ENCODE assay signal across 8 cellular contexts in the genomic region with DNA sequence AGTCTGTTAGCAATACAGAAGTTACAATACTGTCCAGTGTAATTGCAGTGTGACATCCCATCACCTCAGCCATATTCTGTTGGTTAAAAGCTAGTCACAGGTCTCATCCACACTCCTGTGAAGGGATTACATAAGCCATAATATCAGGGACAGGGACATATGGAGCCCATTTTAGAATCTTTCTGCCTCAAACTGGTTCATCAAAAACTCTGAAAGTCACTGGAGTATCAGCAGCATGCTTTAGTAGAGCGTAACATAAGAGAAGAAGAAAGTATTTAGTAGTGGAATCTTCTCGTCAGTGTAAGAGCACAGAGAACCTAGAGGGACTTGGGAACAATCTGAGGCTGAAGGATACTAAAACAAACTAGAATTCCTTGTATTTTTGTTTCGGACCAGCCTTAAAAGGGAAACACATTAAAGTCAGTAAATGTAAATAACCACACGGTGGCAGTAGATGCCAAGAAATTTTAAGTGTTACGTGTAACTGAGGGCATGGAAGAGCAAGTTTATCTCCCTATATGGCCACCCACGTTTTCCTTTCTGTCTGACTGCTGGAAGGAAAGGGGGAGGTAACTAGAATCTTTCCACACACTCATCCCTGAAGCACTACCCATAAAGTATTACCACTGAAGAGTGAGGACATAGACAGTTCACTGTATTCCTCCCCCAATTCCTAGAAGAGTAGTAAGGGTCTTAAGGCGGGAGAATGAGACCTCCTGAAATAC. TPM values are rescaled to one million over a fixed set of nuclear protein-coding genes. Genes with fewer than 3 reads are reported as not detected.
DNase-seq lines count a peak whose midpoint lies in the region; ATAC-seq and TF ChIP-seq lines count a peak whose summit lies in the region.

No MANE protein-coding gene starts in this region.

- no peaks in the 10 kb centered on the region for H3K9me1 ChIP-seq in IMR-90 (ENCODE audit: insufficient read depth, low read length)

- no peak for TF ChIP-seq POLR2A in IMR-90 (IDR thresholded peaks at IDR 0.05; ENCODE audit: low read depth, low read length)

- H3K18ac ChIP-seq in IMR-90 (ENCODE audit: low read depth, low read length), result peak overlapping the region; percentile 80; the same call in 1 of the 2 replicates

- H3K36me3 ChIP-seq in GM23248 (ENCODE audit: low read depth), result no peaks in the 10 kb centered on the region
- H3K36me3 ChIP-seq in IMR-90 (ENCODE audit: control insufficient read depth, insufficient read depth, low read length), result no peaks in the 10 kb centered on the region

- H2AFZ ChIP-seq in GM23248 (peak overlapping the region; percentile 87), IMR-90 (replicated peaks; ENCODE audit: low read length, poor library complexity) (peak overlapping the region; percentile 73)

- TF ChIP-seq RAD21 in IMR-90 (IDR thresholded peaks at IDR 0.05; ENCODE audit: low read length), result peak; percentile 88

- H3K79me1 ChIP-seq in IMR-90 (ENCODE audit: low read depth in 1 of 2, low read length in 2 of 2), result no peaks in the 10 kb centered on the region

- H3K56ac ChIP-seq in IMR-90 (ENCODE audit: extremely low read depth, insufficient read depth, low read length), result peak overlapping the region; percentile 35; the same call in 1 of the 2 replicates

- H3K9ac ChIP-seq in GM23248 (peak overlapping the region; percentile 63), IMR-90 (ENCODE audit: low read depth, low read length) (peak overlapping the region; percentile 70; the same call in 1 of the 2 replicates)

- peak overlapping the region; percentile 88 for H2BK120ac ChIP-seq in IMR-90 (ENCODE audit: low read depth, low read length)

- no peaks in the 10 kb centered on the region for H4K20me1 ChIP-seq in GM23248 (ENCODE audit: insufficient read depth)
- no peaks in the 10 kb centered on the region for H4K20me1 ChIP-seq in IMR-90 (ENCODE audit: insufficient read depth, low read length)

- H3K4me1 ChIP-seq in GM23248 (ENCODE audit: insufficient read depth) (peaks cover 5% of the 10 kb centered on the region), IMR-90 (ENCODE audit: control insufficient read depth, insufficient read depth, low read length) (no peaks in the 10 kb centered on the region; the same call in 1 of the 2 replicates)

- H3K27ac ChIP-seq in GM23248 (peak overlapping the region; percentile 7; the same call in 1 of the 2 replicates), IMR-90 (ENCODE audit: insufficient read depth, low read length) (no peak overlapping the region)

- H2BK15ac ChIP-seq in IMR-90 (ENCODE audit: low read depth, low read length), result peak overlapping the region; percentile 38; the same call in 1 of the 3 replicates

- peak in 2 of 3 donors; percentile 6 to 57 for DNase-seq in stimulated activated CD4-positive, alpha-beta T cell treated with anti-CD3 and anti-CD28 coated beads, Interleukin-12 subunit alpha, Interleukin-12 subunit beta, amount 100 ng/mL, for 48 hours (ENCODE audit: low read depth in 2 of 3, low spot score in 1 of 3)
- no peak for DNase-seq in stimulated activated CD4-positive, alpha-beta T cell treated with anti-CD3 and anti-CD28 coated beads, Interleukin-1b, Interleukin-23, amount 100 ng/mL, for 48 hours
- DNase-seq in GM23248 (peak; percentile 95), IMR-90 (peak; percentile 96), NOMO-1 treated with DMSO at 0.1 percent for 48 hours (lab: John Stamatoyannopoulos, UW; ENCODE audit: unreplicated experiment) (peak; percentile 73), astrocyte of the cerebellum (ENCODE audit: low read depth) (peak; percentile 80), hippocampal formation (lab: John Stamatoyannopoulos, UW) (peak; percentile 2 to 87), sciatic nerve (ENCODE audit: low spot score) (no peak)

- H4K91ac ChIP-seq in IMR-90 (ENCODE audit: insufficient read depth, low read depth, low read length), result peak overlapping the region; percentile 64

- peak overlapping the region; percentile 66; the same call in 1 of the 2 replicates for H3K4ac ChIP-seq in IMR-90 (ENCODE audit: low read depth, low read length)

- in situ Hi-C loops in GM23248 (cut with MboI), result loop anchor here (25.0 kb wide), 1 partner anchor 1079 kb away; the partner anchor contains the start of genes EXTL2 and SLC30A7
- in situ Hi-C loops in IMR-90 (cut with MboI; ENCODE audit: low sequenced_read_pairs), result loop anchor here (5.0 to 25.0 kb wide), 4 partner anchors 326 to 1056 kb away; partner anchors contain the start of genes RTCA, SASS6 and TRMT13
- in situ Hi-C loops in astrocyte of the cerebellum (cut with HindIII; ENCODE audit: low sequenced_read_pairs), result no loop called here

- ATAC-seq in IMR-90 (ENCODE audit: low read depth) (peak; percentile 97), sciatic nerve (peak; percentile 92)

- H2BK5ac ChIP-seq in IMR-90 (ENCODE audit: low read depth, low read length, poor library complexity, severe bottlenecking), result peak overlapping the region; percentile 81

- BruUV-seq in IMR-90 (replicated peaks; lab: Mats Ljungman, UMichigan), result no TSS peak

- H3K27me3 ChIP-seq in GM23248 (replicated peaks; ENCODE audit: insufficient read depth), result peaks cover 5% of the 10 kb centered on the region
- H3K27me3 ChIP-seq in IMR-90 (ENCODE audit: control insufficient read depth, insufficient read depth, low read length), result peaks cover 18% of the 10 kb centered on the region

- no peaks in the 10 kb centered on the region for H3F3A ChIP-seq in GM23248 (ENCODE audit: insufficient read depth)

- H3K4me3 ChIP-seq in GM23248, result peak overlapping the region; percentile 48
- peak overlapping the region; percentile 7; the same call in 1 of the 2 replicates for H3K4me3 ChIP-seq in IMR-90 (ENCODE audit: insufficient read depth, low read depth, low read length)
- H3K4me3 ChIP-seq in astrocyte of the cerebellum (ENCODE audit: low read depth, low read length), result no peak overlapping the region

- no peaks in the 10 kb centered on the region for H3K9me3 ChIP-seq in GM23248 (ENCODE audit: low read depth)
- peaks cover 3% of the 10 kb centered on the region for H3K9me3 ChIP-seq in IMR-90 (ENCODE audit: control insufficient read depth, insufficient read depth, low read length)

- intact Hi-C loops in IMR-90 (cut with micrococcal nuclease) (loop anchor here (1.0 to 10.0 kb wide), 8 partner anchors 42 to 1060 kb away; partner anchors contain the start of genes AGL, CDC14A, RTCA and SASS6), sciatic nerve (cut with DNase I) (no loop called here)

- H4K5ac ChIP-seq in IMR-90 (ENCODE audit: low read depth, low read length), result peak overlapping the region; percentile 66; the same call in 1 of the 2 replicates

- POLR2A ChIA-PET in IMR-90 (lab: Charles Lee; ENCODE audit: unreplicated experiment), result no interaction called here

- dilution Hi-C loops in IMR-90 (cut with HindIII; ENCODE audit: low sequenced_read_pairs, unreplicated experiment), result no loop called here

- peak overlapping the region; percentile 77 for H3K14ac ChIP-seq in IMR-90 (replicated peaks; ENCODE audit: low read depth, low read length)

- no peak overlapping the region for H2AK9ac ChIP-seq in IMR-90 (replicated peaks; ENCODE audit: low read depth, low read length, poor library complexity)

- CTCF ChIA-PET in IMR-90 (lab: Yijun Ruan, JAX), result interaction anchor here (0.5 kb wide), 1 partner anchor 150 kb away, joined by 5 read pairs; no protein-coding TSS in a partner anchor

- H3K9me2 ChIP-seq in GM23248 (ENCODE audit: insufficient read depth), result no peaks in the 10 kb centered on the region

- H2AK5ac ChIP-seq in IMR-90 (ENCODE audit: low read depth, low read length), result no peak overlapping the region

- H3K23ac ChIP-seq in IMR-90 (ENCODE audit: low read depth, low read length), result peak overlapping the region; percentile 3; the same call in 1 of the 2 replicates

- peak overlapping the region; percentile 49 for H2BK20ac ChIP-seq in IMR-90 (ENCODE audit: low read depth, low read length)

- H3K79me2 ChIP-seq in GM23248 (ENCODE audit: insufficient read depth), result no peaks in the 10 kb centered on the region

- H4K8ac ChIP-seq in IMR-90 (ENCODE audit: low read depth in 2 of 2, low read length in 2 of 2), result peak overlapping the region; percentile 47 to 79; a peak in 3 of 4 replicates

- peak overlapping the region; percentile 71 for H3K4me2 ChIP-seq in GM23248 (ENCODE audit: unreplicated experiment)
- H3K4me2 ChIP-seq in IMR-90 (ENCODE audit: low read depth, low read length), result peak overlapping the region; percentile 66

- WGBS in GM23248 (ENCODE audit: low coverage in 1 of 2, low lambda C conversion rate in 2 of 2, missing lambda C conversion rate in 2 of 2), 2 experiments, result 7 to 8% methylated on average over 7 of the region's 7 CpGs
- no CpG with 5 or more reads among the region's 7 CpGs for WGBS in IMR-90 (ENCODE audit: extremely low coverage in 2 of 2, insufficient read length in 1 of 2), 2 experiments

- TF ChIP-seq CTCF in IMR-90 (conservative IDR thresholded peaks at IDR 0.05; ENCODE audit: low read depth, low read length) (peak; percentile 84), astrocyte of the cerebellum (IDR thresholded peaks at IDR 0.05; ENCODE audit: low read depth, low read length, missing control alignments) (peak; percentile 41)

TF ChIP-seq in IMR-90, 13 proteins besides CTCF, POLR2A, EP300 and RAD21 (continues in another document):
- TF ChIP-seq CEBPB (IDR thresholded peaks at IDR 0.05; ENCODE audit: low read depth, low read length) (peak; percentile 51; the same call in 1 of the 2 replicates), SMC3 (IDR thresholded peaks at IDR 0.05; ENCODE audit: low read depth, low read length) (peak; percentile 83), NFE2L2 (IDR thresholded peaks at IDR 0.05; ENCODE audit: low read depth, low read length) (no peak), USF2 (IDR thresholded peaks at IDR 0.05; ENCODE audit: low read depth, low read length) (no peak)

RNA-seq across cellular contexts. Expression of gene AGL, which starts 41.6 kb away (rescaled TPM):
- 7.6 and 8.0 TPM in 2 replicates for total RNA-seq in GM23248 (2014; rRNA removed; shearing (Covaris generic))
- 5.2 and 5.5 TPM in 2 replicates for polyA plus RNA-seq in GM23248 (2016; fragmentation: Nextera tagmentation; extraction: Ambion mirVana)
- total RNA-seq in IMR-90 (2012; rRNA removed), result 7.0 and 12.2 TPM in 2 replicates
- 1.8 and 2.4 TPM in 2 replicates for polyA plus RNA-seq in IMR-90 (2012; rRNA removed)
- 0.25 TPM in 2 replicates for polyA plus RNA-seq in IMR-90 (2012; cell fraction: cytosol; rRNA removed)
- polyA plus RNA-seq in IMR-90 (2012; cell fraction: nucleus; rRNA removed; ENCODE audit: low replicate concordance), result 0.36 and 3.2 TPM in 2 replicates
- 16.9 TPM for total RNA-seq in sciatic nerve

RNA-seq across cellular contexts. Expression of gene FRRS1, which starts 42.1 kb away (rescaled TPM):
- total RNA-seq in GM23248 (2014; rRNA removed; shearing (Covaris generic)), result 1.3 and 3.9 TPM in 2 replicates
- polyA plus RNA-seq in GM23248 (2016; fragmentation: Nextera tagmentation; extraction: Ambion mirVana) (0.10 and 0.13 TPM in 2 replicates), IMR-90 (2012; rRNA removed) (3.2 and 3.8 TPM in 2 replicates)
- total RNA-seq in IMR-90 (2012; rRNA removed) (21.7 and 23.5 TPM in 2 replicates), sciatic nerve (6.4 TPM)
- polyA plus RNA-seq in IMR-90 (2012; cell fraction: cytosol; rRNA removed), result 1.2 and 1.3 TPM in 2 replicates
- polyA plus RNA-seq in IMR-90 (2012; cell fraction: nucleus; rRNA removed; ENCODE audit: low replicate concordance), result 0.28 and 3.9 TPM in 2 replicates

Comparison
In these comparisons a context has a peak if more than half of its experiments do, and no peak if none do; other contexts are left out.
1. DNase-seq: peak in stimulated activated CD4-positive, alpha-beta T cell treated with anti-CD3 and anti-CD28 coated beads, Interleukin-12 subunit alpha, Interleukin-12 subunit beta, amount 100 ng/mL, for 48 hours (2 of 3), GM23248 (single experiment), IMR-90 (single experiment), NOMO-1 treated with DMSO at 0.1 percent for 48 hours (single experiment), astrocyte of the cerebellum (single experiment) and hippocampal formation (2 of 2); none in stimulated activated CD4-positive, alpha-beta T cell treated with anti-CD3 and anti-CD28 coated beads, Interleukin-1b, Interleukin-23, amount 100 ng/mL, for 48 hours (single experiment) and sciatic nerve (single experiment).